ENCODE assay signal across 21 cellular contexts in genomic region chr14:81890020-81890419, GRCh38.
"Had no signal": no experiment of that assay in that cellular context is flagged by ENCODE, and none has a peak within 500 bp of the region (broad histone marks: within the 10 kb centered on the region; RNA-seq: fewer than 3 reads in every experiment).

No MANE protein-coding gene starts in this region.

- DNase-seq: IMR-90, Karpas-422, KG1, MG63, NCI-H1092, NCI-H1105 treated with DMSO at 0.1 percent for 48 hours, NCI-H1417 treated with DMSO at 0.1 percent for 48 hours, NCI-H146, NCI-H1694 treated with DMSO at 0.1 percent for 48 hours, NCI-H1930, NCI-H2081, NCI-H2107, NCI-H2227 treated with DMSO at 0.1 percent for 48 hours, NCI-H510A, NCI-H524 treated with DMSO at 0.1 percent for 48 hours, NCI-H69, NCI-H774, RPMI8226, SHP77 treated with DMSO at 0.1 percent for 48 hours, SJCRH30 had no signal

- ATAC-seq: SK-N-SH treated with all-trans-retinoic acid at 6 μM for 48 hours had no signal

- H3K27ac ChIP-seq: SJCRH30 had no signal

- H3K4me3 ChIP-seq: MG63, SJCRH30 had no signal

- H3K36me3 ChIP-seq: MG63, SJCRH30 had no signal

- H3K4me1 ChIP-seq: SJCRH30 had no signal

- H3K27me3 ChIP-seq: MG63, SJCRH30 had no signal

- H3K9me3 ChIP-seq: MG63, SJCRH30 had no signal
